ENCODE assay signal across 9 cellular contexts in genomic region chr13:114099918-114100445, GRCh38. TPM values are rescaled to one million over a fixed set of nuclear protein-coding genes. Genes with fewer than 3 reads are reported as not detected.
DNase-seq lines count a peak whose midpoint lies in the region; ATAC-seq and TF ChIP-seq lines count a peak whose summit lies in the region.
"Had no signal": no experiment of that assay in that cellular context is flagged by ENCODE, and none has a peak within 500 bp of the region (broad histone marks: within the 10 kb centered on the region; RNA-seq: fewer than 3 reads in every experiment).

No MANE protein-coding gene starts in this region.

- POLR2A ChIA-PET in activated CD4-positive, alpha-beta memory T cell treated with anti-CD3 and anti-CD28 coated beads for 36 hours (lab: Charles Lee): no interaction called here
- POLR2A ChIA-PET in activated CD4-positive, alpha-beta memory T cell treated with anti-CD3 and anti-CD28 coated beads, Interleukin-2, amount 10 ng/mL, durations not matched to agents 7 days and 5 days (lab: Charles Lee): no interaction called here
- POLR2A ChIA-PET in activated B cell treated with CpG ODN at 0.5 μM for 24 hours (lab: Charles Lee): no interaction called here

- H3K9ac ChIP-seq in iPS-15b (ENCODE audit: low read depth, low read length): peak overlapping the region; percentile 24

- H3K9me3 Mint-ChIP-seq in activated CD4-positive, alpha-beta memory T cell treated with anti-CD3 and anti-CD28 coated beads for 36 hours: peaks cover 17% of the 10 kb centered on the region
- peaks cover 13% of the 10 kb centered on the region for H3K9me3 Mint-ChIP-seq in activated CD4-positive, alpha-beta memory T cell treated with anti-CD3 and anti-CD28 coated beads, Interleukin-2, amount 10 ng/mL, durations not matched to agents 7 days and 5 days
- no peaks in the 10 kb centered on the region for H3K9me3 Mint-ChIP-seq in activated B cell treated with CpG ODN at 0.5 μM for 24 hours

- H3K9me3 ChIP-seq in iPS-15b (ENCODE audit: control insufficient read depth, insufficient read depth, low read length) (no peaks in the 10 kb centered on the region), tibial artery (no peaks in the 10 kb centered on the region)

- H3K4me3 Mint-ChIP-seq in activated CD4-positive, alpha-beta memory T cell treated with anti-CD3 and anti-CD28 coated beads for 36 hours: no peak overlapping the region
- H3K4me3 Mint-ChIP-seq in activated CD4-positive, alpha-beta memory T cell treated with anti-CD3 and anti-CD28 coated beads, Interleukin-2, amount 10 ng/mL, durations not matched to agents 7 days and 5 days: no peak overlapping the region
- H3K4me3 Mint-ChIP-seq in activated B cell treated with CpG ODN at 0.5 μM for 24 hours: no peak overlapping the region

- no peaks in the 10 kb centered on the region for H3K36me3 ChIP-seq in iPS-15b (ENCODE audit: control insufficient read depth, insufficient read depth, low read length)
- no peaks in the 10 kb centered on the region for H3K36me3 ChIP-seq in tibial artery

- no peak for DNase-seq in activated CD4-positive, alpha-beta memory T cell treated with anti-CD3 and anti-CD28 coated beads for 36 hours
- no peak for DNase-seq in activated CD4-positive, alpha-beta memory T cell treated with anti-CD3 and anti-CD28 coated beads, Interleukin-2, amount 10 ng/mL, durations not matched to agents 7 days and 5 days
- DNase-seq in activated B cell treated with CpG ODN at 0.5 μM for 24 hours (no peak), tibial artery (peak in 1 of 2 donors; percentile 67), cerebellar nuclear complex (lab: John Stamatoyannopoulos, UW) (no peak)
- DNase-seq: NCI-H446 treated with DMSO at 0.1 percent for 48 hours had no signal

- H3K4me3 ChIP-seq in iPS-15b (ENCODE audit: low read depth, low read length) (no peak overlapping the region), tibial artery (no peak overlapping the region)

- H3K27me3 ChIP-seq in iPS-15b (ENCODE audit: control insufficient read depth, insufficient read depth, low read length): no peaks in the 10 kb centered on the region
- no peaks in the 10 kb centered on the region for H3K27me3 ChIP-seq in tibial artery

- intact Hi-C loops in activated CD4-positive, alpha-beta memory T cell treated with anti-CD3 and anti-CD28 coated beads for 36 hours (cut with micrococcal nuclease): no loop called here
- intact Hi-C loops in activated B cell treated with CpG ODN at 0.5 μM for 24 hours (cut with micrococcal nuclease): no loop called here
- intact Hi-C loops in tibial artery (cut with DNase I; ENCODE audit: low total_unique reads): loop anchor here (2.0 to 5.0 kb wide), 2 partner anchors 31 to 32 kb away; partner anchors contain the start of gene RASA3

- TF ChIP-seq CTCF in activated B cell treated with CpG ODN at 0.5 μM for 24 hours (IDR thresholded peaks at IDR 0.05) (no peak), tibial artery (IDR thresholded peaks at IDR 0.05) (no peak)

- no peaks in the 10 kb centered on the region for H3K4me1 ChIP-seq in iPS-15b (ENCODE audit: control insufficient read depth, insufficient read depth, low read length)
- peaks cover 0 to 35% (median 28%) of the 10 kb centered on the region in 4 donors for H3K4me1 ChIP-seq in tibial artery

- peaks cover 69% of the 10 kb centered on the region for H3K4me1 Mint-ChIP-seq in activated CD4-positive, alpha-beta memory T cell treated with anti-CD3 and anti-CD28 coated beads for 36 hours (ENCODE audit: low read depth)
- H3K4me1 Mint-ChIP-seq in activated CD4-positive, alpha-beta memory T cell treated with anti-CD3 and anti-CD28 coated beads, Interleukin-2, amount 10 ng/mL, durations not matched to agents 7 days and 5 days: peaks cover 18% of the 10 kb centered on the region
- peaks cover 37% of the 10 kb centered on the region for H3K4me1 Mint-ChIP-seq in activated B cell treated with CpG ODN at 0.5 μM for 24 hours

- peak overlapping the region; percentile 66 to 78 for H3K27ac ChIP-seq in tibial artery

- H3K36me3 Mint-ChIP-seq in activated CD4-positive, alpha-beta memory T cell treated with anti-CD3 and anti-CD28 coated beads for 36 hours: peaks cover 26% of the 10 kb centered on the region
- H3K36me3 Mint-ChIP-seq in activated CD4-positive, alpha-beta memory T cell treated with anti-CD3 and anti-CD28 coated beads, Interleukin-2, amount 10 ng/mL, durations not matched to agents 7 days and 5 days (ENCODE audit: low read depth): peaks cover 60% of the 10 kb centered on the region
- H3K36me3 Mint-ChIP-seq in activated B cell treated with CpG ODN at 0.5 μM for 24 hours (ENCODE audit: low read depth): peaks cover 20% of the 10 kb centered on the region

- CTCF ChIA-PET in activated CD4-positive, alpha-beta memory T cell treated with anti-CD3 and anti-CD28 coated beads for 36 hours (lab: Charles Lee): no interaction called here
- CTCF ChIA-PET in activated CD4-positive, alpha-beta memory T cell treated with anti-CD3 and anti-CD28 coated beads, Interleukin-2, amount 10 ng/mL, durations not matched to agents 7 days and 5 days (lab: Charles Lee): no interaction called here
- CTCF ChIA-PET in activated B cell treated with CpG ODN at 0.5 μM for 24 hours (lab: Charles Lee): no interaction called here

- ATAC-seq in activated B cell treated with CpG ODN at 0.5 μM for 24 hours (ENCODE audit: low read depth): no peak
- ATAC-seq in HG03521 (IDR thresholded peaks at IDR 0.05; ENCODE audit: unreplicated experiment): no peak
- no peak for ATAC-seq in GM18858 (IDR thresholded peaks at IDR 0.05; ENCODE audit: unreplicated experiment)

- H3K27ac Mint-ChIP-seq in activated CD4-positive, alpha-beta memory T cell treated with anti-CD3 and anti-CD28 coated beads for 36 hours: peak overlapping the region; percentile 79
- no peak overlapping the region for H3K27ac Mint-ChIP-seq in activated CD4-positive, alpha-beta memory T cell treated with anti-CD3 and anti-CD28 coated beads, Interleukin-2, amount 10 ng/mL, durations not matched to agents 7 days and 5 days
- H3K27ac Mint-ChIP-seq in activated B cell treated with CpG ODN at 0.5 μM for 24 hours: peak overlapping the region; percentile 53

- H3K27me3 Mint-ChIP-seq in activated CD4-positive, alpha-beta memory T cell treated with anti-CD3 and anti-CD28 coated beads for 36 hours: no peaks in the 10 kb centered on the region
- no peaks in the 10 kb centered on the region for H3K27me3 Mint-ChIP-seq in activated CD4-positive, alpha-beta memory T cell treated with anti-CD3 and anti-CD28 coated beads, Interleukin-2, amount 10 ng/mL, durations not matched to agents 7 days and 5 days
- H3K27me3 Mint-ChIP-seq in activated B cell treated with CpG ODN at 0.5 μM for 24 hours: no peaks in the 10 kb centered on the region

RNA-seq across cellular contexts. Expression of gene RASA3, which starts 32.4 kb away (rescaled TPM):
- total RNA-seq in activated CD4-positive, alpha-beta memory T cell treated with anti-CD3 and anti-CD28 coated beads for 36 hours: 10 to 100 TPM; 45.9 to 49.3 TPM
- 10 to 100 TPM; 97.2 to 99.3 TPM for total RNA-seq in activated CD4-positive, alpha-beta memory T cell treated with anti-CD3 and anti-CD28 coated beads, Interleukin-2, amount 10 ng/mL, durations not matched to agents 7 days and 5 days
- 17.5 and 20.4 TPM in 2 replicates for total RNA-seq in activated B cell treated with CpG ODN at 0.5 μM for 24 hours
